In the genomic region with DNA sequence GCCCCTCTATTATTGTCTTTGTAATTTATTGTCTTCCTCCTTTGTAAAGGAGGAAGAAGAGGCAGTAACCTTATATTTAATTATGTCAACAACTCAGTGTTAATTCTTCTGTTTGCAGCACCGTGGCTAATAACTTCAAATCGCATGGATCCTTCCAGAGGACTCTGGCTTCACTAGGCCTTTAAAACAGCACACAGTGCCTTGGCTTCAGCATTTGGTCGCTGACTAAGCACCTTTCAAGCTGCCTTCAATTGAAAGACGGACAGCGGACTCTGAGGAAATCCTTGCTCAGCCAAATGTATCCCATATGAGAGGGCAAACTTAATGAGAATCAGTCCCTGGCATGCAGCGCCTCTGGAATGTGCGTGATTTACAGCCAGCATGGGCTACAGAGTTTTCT, we compare ENCODE assay signal across 15 cellular contexts.
DNase-seq lines count a peak whose midpoint lies in the region; ATAC-seq and TF ChIP-seq lines count a peak whose summit lies in the region.
"Had no signal": no experiment of that assay in that cellular context is flagged by ENCODE, and none has a peak within 500 bp of the region (broad histone marks: within the 10 kb centered on the region; RNA-seq: fewer than 3 reads in every experiment).

No MANE protein-coding gene starts in this region.

- H3K4me3 ChIP-seq in hepatocyte, result no peak overlapping the region
- H3K4me3 ChIP-seq: right atrium auricular region had no signal

- no peak overlapping the region for H3K27ac ChIP-seq in hepatocyte
- H3K27ac ChIP-seq: KMS-11, right atrium auricular region had no signal

- no peaks in the 10 kb centered on the region for H3K9me3 ChIP-seq in hepatocyte (ENCODE audit: low read depth)
- H3K9me3 ChIP-seq: right atrium auricular region had no signal

- peaks cover 25% of the 10 kb centered on the region for H3K4me1 ChIP-seq in hepatocyte (ENCODE audit: insufficient read depth)

- no peaks in the 10 kb centered on the region for H3K9me2 ChIP-seq in hepatocyte (replicated peaks; ENCODE audit: insufficient read depth)

- no peak overlapping the region for H3K4me2 ChIP-seq in hepatocyte
- H3K4me2 ChIP-seq: KMS-11 had no signal

- H3K79me2 ChIP-seq in hepatocyte, result no peaks in the 10 kb centered on the region

- peak; percentile 67 for DNase-seq in EL
- DNase-seq in amniotic stem cell (lab: John Stamatoyannopoulos, UW), result peak; percentile 73
- peak; percentile 37 for DNase-seq in hepatocyte (ENCODE audit: low spot score)
- peak; percentile 93 for DNase-seq in renal cortical epithelial cell (ENCODE audit: low read depth)
- DNase-seq in activated gamma-delta T cell (lab: John Stamatoyannopoulos, UW), result no peak
- DNase-seq: activated CD4-positive, alpha-beta T cell treated with anti-CD3 and anti-CD28 coated beads for 36 hours; activated naive CD4-positive, alpha-beta T cell treated with Interleukin-2 at 50 U/mL for 16 hours; kidney; NCI-H345; SHP77 treated with DMSO at 0.1 percent for 48 hours had no signal

- ATAC-seq in GM19328 (IDR thresholded peaks at IDR 0.05; ENCODE audit: unreplicated experiment) (no peak), HG02610 (IDR thresholded peaks at IDR 0.05; ENCODE audit: unreplicated experiment) (no peak), HG02623 (IDR thresholded peaks at IDR 0.05; ENCODE audit: unreplicated experiment) (no peak)
- ATAC-seq: activated CD4-positive, alpha-beta T cell treated with anti-CD3 and anti-CD28 coated beads for 36 hours had no signal

- H3K27me3 ChIP-seq in hepatocyte, result no peaks in the 10 kb centered on the region
- H3K27me3 ChIP-seq: right atrium auricular region had no signal

- no peaks in the 10 kb centered on the region for H3K36me3 ChIP-seq in hepatocyte (replicated peaks; ENCODE audit: insufficient read depth, low read depth)
- H3K36me3 ChIP-seq: right atrium auricular region had no signal

- 56% methylated on average over 7 of the region's 7 CpGs for WGBS in hepatocyte (ENCODE audit: low lambda C conversion rate, missing lambda C conversion rate)

- H2AFZ ChIP-seq in hepatocyte, result no peak overlapping the region

- TF ChIP-seq CTCF in hepatocyte (IDR thresholded peaks at IDR 0.05; ENCODE audit: poor library complexity), result no peak

- H4K20me1 ChIP-seq in hepatocyte (ENCODE audit: insufficient read depth, poor library complexity, severe bottlenecking), result no peaks in the 10 kb centered on the region
